ENCODE assay signal across 13 cellular contexts in the genomic region with DNA sequence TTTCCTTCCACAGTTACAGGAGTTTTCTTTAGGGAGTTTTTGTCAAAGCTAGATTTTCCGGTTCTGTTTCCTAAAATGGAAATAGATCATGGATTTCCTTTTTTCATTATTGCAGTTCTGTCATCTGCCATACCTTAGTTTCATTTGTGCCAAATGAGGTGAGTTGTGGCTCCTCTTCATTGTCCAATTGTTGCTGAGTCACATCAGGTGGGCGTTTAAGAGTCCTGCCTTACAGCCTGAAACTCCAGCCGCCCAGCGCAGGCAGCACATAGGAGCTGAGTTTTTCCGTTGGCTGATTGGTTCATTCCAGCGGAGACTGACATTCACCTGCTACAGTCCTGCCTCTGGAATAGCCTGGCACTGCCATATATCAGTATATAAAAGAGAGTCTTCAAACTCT. TPM values are rescaled to one million over a fixed set of nuclear protein-coding genes. Genes with fewer than 3 reads are reported as not detected.
DNase-seq lines count a peak whose midpoint lies in the region; ATAC-seq and TF ChIP-seq lines count a peak whose summit lies in the region.
"Had no signal": no experiment of that assay in that cellular context is flagged by ENCODE, and none has a peak within 500 bp of the region (broad histone marks: within the 10 kb centered on the region; RNA-seq: fewer than 3 reads in every experiment).

No MANE protein-coding gene starts in this region.

- H3K27me3 ChIP-seq in heart right ventricle (no peaks in the 10 kb centered on the region), mesendoderm (ENCODE audit: insufficient read depth, low read length, poor library complexity) (no peaks in the 10 kb centered on the region), upper lobe of left lung (no peaks in the 10 kb centered on the region)

- no peak for TF ChIP-seq CTCF in heart right ventricle (IDR thresholded peaks at IDR 0.05)
- TF ChIP-seq CTCF in brain (conservative IDR thresholded peaks at IDR 0.05), result no peak
- TF ChIP-seq CTCF in upper lobe of left lung (IDR thresholded peaks at IDR 0.05), result no peak

- peaks cover 0 to 12% (median 0%) of the 10 kb centered on the region in 9 donors for H3K36me3 ChIP-seq in heart right ventricle
- H3K36me3 ChIP-seq in mesendoderm (ENCODE audit: control insufficient read depth, insufficient read depth, low read length), result no peaks in the 10 kb centered on the region
- no peaks in the 10 kb centered on the region for H3K36me3 ChIP-seq in upper lobe of left lung

- H3K79me1 ChIP-seq in mesendoderm (ENCODE audit: low read length), result peaks cover 5% of the 10 kb centered on the region

- no peak overlapping the region for H3K18ac ChIP-seq in mesendoderm (ENCODE audit: low read length)

- H3K9me3 Mint-ChIP-seq in brain, result no peaks in the 10 kb centered on the region

- no peaks in the 10 kb centered on the region for H3K27me3 Mint-ChIP-seq in brain

- no peak overlapping the region for H2BK15ac ChIP-seq in mesendoderm (replicated peaks; ENCODE audit: low read depth)

- no peaks in the 10 kb centered on the region for H3K79me2 ChIP-seq in mesendoderm (ENCODE audit: control insufficient read depth, insufficient read depth, low read length)

- 66 to 71% methylated on average over 6 of the region's 6 CpGs for WGBS in heart right ventricle, 2 donors
- WGBS in mesendoderm (ENCODE audit: extremely low coverage, insufficient coverage, low lambda C conversion rate), result no CpG with 5 or more reads among the region's 6 CpGs
- WGBS in upper lobe of left lung, 2 donors, result 64 to 78% methylated on average over 6 of the region's 6 CpGs

- no peak overlapping the region for H4K8ac ChIP-seq in mesendoderm (ENCODE audit: low read depth, low read length)

- no peak overlapping the region for H2AK5ac ChIP-seq in mesendoderm (ENCODE audit: low read length)

- H3K9me3 ChIP-seq in heart right ventricle (no peaks in the 10 kb centered on the region), upper lobe of left lung (no peaks in the 10 kb centered on the region)

- TF ChIP-seq EP300 in upper lobe of left lung (IDR thresholded peaks at IDR 0.05), result no peak

- H2BK5ac ChIP-seq in mesendoderm (ENCODE audit: low read length), result no peak overlapping the region

- ATAC-seq in heart right ventricle (no peak), left cardiac atrium (no peak), upper lobe of left lung (ENCODE audit: low FRiP score in 2 of 2) (no peak), HG03571 (IDR thresholded peaks at IDR 0.05; ENCODE audit: unreplicated experiment) (no peak), GM19395 (IDR thresholded peaks at IDR 0.05; ENCODE audit: unreplicated experiment) (no peak)

- no peak overlapping the region for H4K5ac ChIP-seq in mesendoderm (ENCODE audit: low read length)

- peak overlapping the region in 1 of 5 experiments; percentile 40 for H3K4me3 Mint-ChIP-seq in brain

- H3K4ac ChIP-seq in mesendoderm (ENCODE audit: low read depth, low read length), result no peak overlapping the region

- no peak overlapping the region for H2BK120ac ChIP-seq in mesendoderm (ENCODE audit: low read depth, low read length)

- H3K4me3 ChIP-seq in heart right ventricle (no peak overlapping the region), mesendoderm (ENCODE audit: low read length) (no peak overlapping the region), upper lobe of left lung (no peak overlapping the region)

- H3K4me1 ChIP-seq in heart right ventricle (peaks cover 0 to 57% (median 29%) of the 10 kb centered on the region in 9 donors), mesendoderm (ENCODE audit: control insufficient read depth, low read depth, low read length) (peaks cover 10% of the 10 kb centered on the region), upper lobe of left lung (peaks cover 30 to 56% (median 44%) of the 10 kb centered on the region in 4 donors)

- no peak for TF ChIP-seq POLR2A in upper lobe of left lung (IDR thresholded peaks at IDR 0.05)

- H3K9ac ChIP-seq in mesendoderm (ENCODE audit: low read length), result no peak overlapping the region

- no peak overlapping the region for H3K4me2 ChIP-seq in mesendoderm (ENCODE audit: low read length)

- peak overlapping the region; percentile 49 to 97 (median 74) for H3K27ac Mint-ChIP-seq in brain

- intact Hi-C loops in heart right ventricle (cut with DNase I), result no loop called here
- intact Hi-C loops in left cardiac atrium (cut with DNase I), result loop anchor here in 1 of 2 donors (5.0 kb wide), 1 partner anchor 35 kb away; no protein-coding TSS in a partner anchor

- peaks cover 49% of the 10 kb centered on the region for H3K4me1 Mint-ChIP-seq in brain

- no peak for DNase-seq in heart right ventricle
- no peak for DNase-seq in left cardiac atrium
- peak; percentile 47 for DNase-seq in mesendoderm
- no peak for DNase-seq in upper lobe of left lung
- DNase-seq in effector CD4-positive, alpha-beta T cell, result no peak
- DNase-seq: AML-193; amygdala; NCI-H1694 treated with DMSO at 0.1 percent for 48 hours; stimulated activated CD4-positive, alpha-beta T cell treated with anti-CD3 and anti-CD28 coated beads, Interleukin-12 subunit alpha, Interleukin-12 subunit beta, amount 100 ng/mL, for 4 hours; T-helper 9 cell had no signal

- H3K36me3 Mint-ChIP-seq in brain, result peaks cover 29% of the 10 kb centered on the region

- H3K23ac ChIP-seq in mesendoderm (ENCODE audit: low read length), result no peak overlapping the region

- peak overlapping the region in 8 of 10 donors; percentile 5 to 60 (median 43) for H3K27ac ChIP-seq in heart right ventricle
- no peak overlapping the region for H3K27ac ChIP-seq in mesendoderm (ENCODE audit: low read depth, low read length)
- peak overlapping the region in 3 of 4 donors; percentile 56 to 76 (median 64) for H3K27ac ChIP-seq in upper lobe of left lung

- H3K56ac ChIP-seq in mesendoderm (ENCODE audit: low read length), result no peak overlapping the region

RNA-seq across cellular contexts. Expression of a gene that starts 14.1 kb away (rescaled TPM):
- total RNA-seq in heart right ventricle (10 to 100 TPM in 3 of 10 donors, 1 to 10 TPM in 7; 3.6 to 20.7 (median 7.5) TPM), left cardiac atrium (10 to 100 TPM; 13.7 to 29.8 TPM), upper lobe of left lung (10 to 100 TPM; 23.6 to 40.2 (median 33.7) TPM)
- polyA plus RNA-seq in heart right ventricle (1 to 10 TPM; 2.3 to 4.8 TPM), brain (ENCODE audit: insufficient read depth, low read depth, low replicate concordance) (64.7 TPM)
- polyA plus RNA-seq in mesendoderm (2013, experiment 1 of 2), result 11.9 TPM
- polyA plus RNA-seq in mesendoderm (2013, experiment 2 of 2), result 12.3 TPM

RNA-seq across cellular contexts. Expression of a gene that starts 15.1 kb away (rescaled TPM):
- total RNA-seq in heart right ventricle (1 to 10 TPM; 3.2 to 7.0 (median 5.5) TPM), left cardiac atrium (1 to 10 TPM; 5.8 to 6.1 TPM), upper lobe of left lung (10 to 100 TPM in 5 of 6 donors, 1 to 10 TPM in 1; 8.0 to 37.7 (median 13.0) TPM)
- polyA plus RNA-seq in heart right ventricle (1 to 10 TPM; 4.4 to 7.2 TPM), brain (ENCODE audit: insufficient read depth, low read depth, low replicate concordance) (12.2 TPM)
- polyA plus RNA-seq in mesendoderm (2013, experiment 1 of 2), result 5.7 TPM
- polyA plus RNA-seq in mesendoderm (2013, experiment 2 of 2), result 4.9 TPM

RNA-seq across cellular contexts. Expression of a gene that starts 45.4 kb away (rescaled TPM):
- total RNA-seq in heart right ventricle (100 to 1,000 TPM; 117 to 166 (median 148) TPM), left cardiac atrium (100 to 1,000 TPM; 111 to 155 TPM), upper lobe of left lung (100 to 1,000 TPM in 1 of 6 donors, 10 to 100 TPM in 5; 45.9 to 116 (median 61.1) TPM)
- polyA plus RNA-seq in heart right ventricle (100 to 1,000 TPM; 132 to 147 TPM), brain (ENCODE audit: insufficient read depth, low read depth, low replicate concordance) (115 TPM)
- polyA plus RNA-seq in mesendoderm (2013, experiment 1 of 2), result 52.1 TPM
- 53.5 TPM for polyA plus RNA-seq in mesendoderm (2013, experiment 2 of 2)
